Comparison of ENCODE assay signal across 13 cellular contexts in the genomic region with DNA sequence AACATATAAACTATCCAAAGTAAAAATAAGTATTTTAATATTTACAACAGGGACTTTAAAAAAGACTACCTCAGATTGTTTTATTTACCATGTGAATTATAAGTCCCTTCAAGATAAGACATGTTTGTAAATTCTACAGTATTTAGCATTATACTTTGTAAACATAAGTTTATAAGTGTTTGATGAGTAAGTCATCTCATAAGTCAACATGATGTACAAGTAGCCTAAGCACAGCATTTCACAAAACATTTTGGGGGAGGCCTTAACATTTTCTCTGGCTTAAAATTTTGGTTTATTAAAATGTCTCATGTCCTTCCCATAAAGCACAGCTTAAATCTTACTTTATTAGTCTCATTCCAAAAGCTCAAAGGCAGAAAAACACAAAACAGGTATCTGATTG. TPM values are rescaled to one million over a fixed set of nuclear protein-coding genes. Genes with fewer than 3 reads are reported as not detected.
DNase-seq lines count a peak whose midpoint lies in the region; ATAC-seq and TF ChIP-seq lines count a peak whose summit lies in the region.
"Had no signal": no experiment of that assay in that cellular context is flagged by ENCODE, and none has a peak within 500 bp of the region (broad histone marks: within the 10 kb centered on the region; RNA-seq: fewer than 3 reads in every experiment).

No MANE protein-coding gene starts in this region.

- dilution Hi-C loops in mammary epithelial cell (cut with HindIII; ENCODE audit: low sequenced_read_pairs) = no loop called here

- H3K4me3 Mint-ChIP-seq in MCF 10A (ENCODE audit: unreplicated experiment) = no peak overlapping the region
- H3K4me3 Mint-ChIP-seq in activated B cell treated with CpG ODN at 0.5 μM for 24 hours = no peak overlapping the region

- H4K20me1 ChIP-seq in mammary epithelial cell (ENCODE audit: insufficient read depth, low read length) = no peaks in the 10 kb centered on the region

- no peak overlapping the region for H3K4me2 ChIP-seq in mammary epithelial cell (ENCODE audit: insufficient read depth, low read depth, low read length)

- H2AFZ ChIP-seq in mammary epithelial cell (ENCODE audit: low read depth, low read length) = no peak overlapping the region

- no peaks in the 10 kb centered on the region for H3K9me3 Mint-ChIP-seq in MCF 10A (ENCODE audit: unreplicated experiment)
- no peaks in the 10 kb centered on the region for H3K9me3 Mint-ChIP-seq in activated B cell treated with CpG ODN at 0.5 μM for 24 hours

- peaks cover 64% of the 10 kb centered on the region for H3K4me1 Mint-ChIP-seq in MCF 10A (ENCODE audit: insufficient read depth, unreplicated experiment)
- peaks cover 96% of the 10 kb centered on the region for H3K4me1 Mint-ChIP-seq in activated B cell treated with CpG ODN at 0.5 μM for 24 hours

- ATAC-seq in activated B cell treated with CpG ODN at 0.5 μM for 24 hours (ENCODE audit: low read depth) = no peak
- no peak for ATAC-seq in foreskin keratinocyte
- ATAC-seq in HG03439 (IDR thresholded peaks at IDR 0.05; ENCODE audit: unreplicated experiment) = no peak

- H3K27ac ChIP-seq in mammary epithelial cell (ENCODE audit: insufficient read depth, low read depth, low read length) (no peak overlapping the region), epithelial cell of prostate (peak overlapping the region; percentile 3), subcutaneous abdominal adipose tissue (ENCODE audit: low read depth, low read length) (peak overlapping the region; percentile 71), foreskin keratinocyte (no peak overlapping the region)
- H3K27ac ChIP-seq: ascending aorta, testis had no signal

- POLR2A ChIA-PET in MCF 10A (lab: Yijun Ruan, JAX) (no interaction called here), activated B cell treated with CpG ODN at 0.5 μM for 24 hours (lab: Charles Lee) (interaction anchor here (1.2 to 1.5 kb wide), 2 partner anchors 9 to 15 kb away, joined by 3 to 6 read pairs; a partner anchor contains a TSS)

- no peak overlapping the region for H3K4me3 ChIP-seq in mammary epithelial cell (replicated peaks in 1 of 3; ENCODE audit: insufficient read depth in 1 of 3, low read depth in 2 of 3, low read length in 3 of 3)
- no peak overlapping the region for H3K4me3 ChIP-seq in subcutaneous abdominal adipose tissue (ENCODE audit: low read depth in 1 of 5, low read length in 5 of 5)
- H3K4me3 ChIP-seq: ascending aorta, testis had no signal

- DNase-seq in MCF 10A (ENCODE audit: unreplicated experiment) (no peak), mammary epithelial cell (no peak), activated B cell treated with CpG ODN at 0.5 μM for 24 hours (no peak), epithelial cell of prostate (ENCODE audit: low read depth, low spot score) (no peak), GM13977 (ENCODE audit: low spot score) (no peak), foreskin keratinocyte (no peak)
- DNase-seq: NCI-H2029 treated with DMSO at 0.1 percent for 48 hours, NCI-H524 treated with DMSO at 0.1 percent for 48 hours, Right ventricle myocardium superior had no signal

- no peak for TF ChIP-seq CTCF in MCF 10A (IDR thresholded peaks at IDR 0.05; ENCODE audit: unreplicated experiment)
- no peak for TF ChIP-seq CTCF in mammary epithelial cell (conservative IDR thresholded peaks at IDR 0.05 in 1 of 2, IDR thresholded peaks at IDR 0.05 in 1 of 2; ENCODE audit: extremely low read depth in 1 of 2, insufficient read depth in 1 of 2, low read depth in 1 of 2, low read length in 2 of 2)
- TF ChIP-seq CTCF in activated B cell treated with CpG ODN at 0.5 μM for 24 hours (IDR thresholded peaks at IDR 0.05) = no peak
- no peak for TF ChIP-seq CTCF in GM13977 (IDR thresholded peaks at IDR 0.05; ENCODE audit: extremely low read depth, insufficient read depth, missing control alignments)
- TF ChIP-seq CTCF in foreskin keratinocyte (conservative IDR thresholded peaks at IDR 0.05) = no peak

- H3K9ac ChIP-seq in mammary epithelial cell (ENCODE audit: insufficient read depth, low read length) (no peak overlapping the region), subcutaneous abdominal adipose tissue (ENCODE audit: low read length in 5 of 5) (peak overlapping the region in 1 of 5 donors; percentile 13)

- H3K36me3 Mint-ChIP-seq in MCF 10A (ENCODE audit: insufficient read depth, unreplicated experiment) (peaks cover 15% of the 10 kb centered on the region), activated B cell treated with CpG ODN at 0.5 μM for 24 hours (ENCODE audit: low read depth) (peaks cover 37% of the 10 kb centered on the region)

- BruUV-seq in MCF 10A (replicated peaks; lab: Mats Ljungman, UMichigan) (no TSS peak), mammary epithelial cell (replicated peaks; lab: Mats Ljungman, UMichigan) (no TSS peak)

- intact Hi-C loops in MCF 10A (cut with micrococcal nuclease) (no loop called here), mammary epithelial cell (cut with micrococcal nuclease) (no loop called here), activated B cell treated with CpG ODN at 0.5 μM for 24 hours (cut with micrococcal nuclease) (loop anchor here (1.0 kb wide), 4 partner anchors 9 to 47 kb away; no protein-coding TSS in a partner anchor)

- H3K36me3 ChIP-seq in mammary epithelial cell (ENCODE audit: insufficient read depth, low read length) = no peaks in the 10 kb centered on the region
- peaks cover 0 to 7% (median 0%) of the 10 kb centered on the region in 5 donors for H3K36me3 ChIP-seq in subcutaneous abdominal adipose tissue (ENCODE audit: control insufficient read depth in 5 of 5, insufficient read depth in 5 of 5, low read length in 5 of 5)
- H3K36me3 ChIP-seq: ascending aorta had no signal

- CTCF ChIA-PET in MCF 10A (lab: Yijun Ruan, JAX) = no interaction called here
- CTCF ChIA-PET in mammary epithelial cell (lab: Charles Lee; ENCODE audit: low non-redundant PET) = no interaction called here
- CTCF ChIA-PET in activated B cell treated with CpG ODN at 0.5 μM for 24 hours (lab: Charles Lee) = no interaction called here

- in situ Hi-C loops in mammary epithelial cell (cut with MboI; ENCODE audit: low sequenced_read_pairs in 2 of 2) (loop anchor here (25.0 kb wide), 2 partner anchors 269 to 294 kb away; a partner anchor contains a TSS), GM13977 (cut with MboI; ENCODE audit: low pct_unique_long_range_greater_than_20kb, low sequenced_read_pairs, unreplicated experiment) (loop anchor here (25.0 kb wide), 1 partner anchor 469 kb away; no protein-coding TSS in a partner anchor)

- H3K27ac Mint-ChIP-seq in MCF 10A (ENCODE audit: low read depth, unreplicated experiment) (peak overlapping the region; percentile 52), activated B cell treated with CpG ODN at 0.5 μM for 24 hours (peak overlapping the region; percentile 85)

- no peaks in the 10 kb centered on the region for H3K27me3 ChIP-seq in mammary epithelial cell (ENCODE audit: insufficient read depth, low read length)
- H3K27me3 ChIP-seq in subcutaneous abdominal adipose tissue (ENCODE audit: control insufficient read depth in 5 of 5, insufficient read depth in 4 of 5, low read length in 5 of 5) = no peaks in the 10 kb centered on the region
- no peaks in the 10 kb centered on the region for H3K27me3 ChIP-seq in foreskin keratinocyte
- H3K27me3 ChIP-seq: ascending aorta, testis had no signal

- H3K79me2 ChIP-seq in mammary epithelial cell (ENCODE audit: insufficient read depth, low read length) = peaks cover 98% of the 10 kb centered on the region

- H3K4me1 ChIP-seq in mammary epithelial cell (ENCODE audit: insufficient read depth, low read length) (peaks cover 7% of the 10 kb centered on the region), subcutaneous abdominal adipose tissue (ENCODE audit: control insufficient read depth in 5 of 5, insufficient read depth in 5 of 5, low read length in 5 of 5) (peaks cover 6 to 76% (median 70%) of the 10 kb centered on the region in 5 donors), foreskin keratinocyte (peaks cover 16% of the 10 kb centered on the region)

- H3K27me3 Mint-ChIP-seq in MCF 10A (ENCODE audit: insufficient read depth, unreplicated experiment) = no peaks in the 10 kb centered on the region
- H3K27me3 Mint-ChIP-seq in activated B cell treated with CpG ODN at 0.5 μM for 24 hours = no peaks in the 10 kb centered on the region

- H3K9me3 ChIP-seq in mammary epithelial cell (replicated peaks; ENCODE audit: insufficient read depth, low read length) (no peaks in the 10 kb centered on the region), subcutaneous abdominal adipose tissue (ENCODE audit: control insufficient read depth in 5 of 5, low read length in 5 of 5) (no peaks in the 10 kb centered on the region)
- H3K9me3 ChIP-seq: ascending aorta, testis had no signal

RNA-seq across cellular contexts. Expression of a gene that starts 15.4 kb away (rescaled TPM):
- total RNA-seq in MCF 10A (2022) = 23.7 and 25.5 TPM in 2 replicates
- total RNA-seq in mammary epithelial cell = 10 to 100 TPM; 22.9 to 24.5 TPM
- polyA plus RNA-seq in mammary epithelial cell = 16.3 TPM
- 33.0 TPM for polyA minus RNA-seq in mammary epithelial cell
- total RNA-seq in activated B cell treated with CpG ODN at 0.5 μM for 24 hours = 72.7 and 82.8 TPM in 2 replicates
- 11.3 and 12.1 TPM in 2 replicates for total RNA-seq in foreskin keratinocyte
- polyA plus RNA-seq in foreskin keratinocyte = 4.2 and 5.0 TPM in 2 replicates

Comparison
In these comparisons a context has a peak if more than half of its experiments do, and no peak if none do; other contexts are left out.
1. H3K27ac ChIP-seq: peak in epithelial cell of prostate (single experiment) and subcutaneous abdominal adipose tissue (single experiment); none in mammary epithelial cell (single experiment) and foreskin keratinocyte (single experiment).